ENCODE assay signal across 8 cellular contexts in genomic region chr3:190121061-190121765, GRCh38. TPM values are rescaled to one million over a fixed set of nuclear protein-coding genes. Genes with fewer than 3 reads are reported as not detected.
DNase-seq lines count a peak whose midpoint lies in the region; ATAC-seq and TF ChIP-seq lines count a peak whose summit lies in the region.

No MANE protein-coding gene starts in this region.

- TF ChIP-seq CTCF in AG10803 (conservative IDR thresholded peaks at IDR 0.05; ENCODE audit: low read length) (no peak), OCI-LY3 (IDR thresholded peaks at IDR 0.05; ENCODE audit: low read depth, low read length) (no peak), esophagus muscularis mucosa (IDR thresholded peaks at IDR 0.05) (no peak)

- no peak for ATAC-seq in GM19467 (IDR thresholded peaks at IDR 0.05; ENCODE audit: unreplicated experiment)

- no peak for TF ChIP-seq EP300 in esophagus muscularis mucosa (IDR thresholded peaks at IDR 0.05)

- peak overlapping the region; percentile 92 for H2AFZ ChIP-seq in OCI-LY3 (ENCODE audit: low read depth, low read length)
- peak overlapping the region; percentile 99 for H2AFZ ChIP-seq in neuronal stem cell (ENCODE audit: low read length)
- H2AFZ ChIP-seq in Karpas-422 (ENCODE audit: low read length): no peak overlapping the region

- H3K4me1 ChIP-seq in OCI-LY3 (ENCODE audit: low read length) (peaks cover 35% of the 10 kb centered on the region), esophagus muscularis mucosa (peaks cover 10 to 55% (median 43%) of the 10 kb centered on the region in 4 donors), neuronal stem cell (ENCODE audit: control insufficient read depth in 2 of 2, insufficient read depth in 1 of 2, low read depth in 1 of 2, low read length in 2 of 2) (peaks cover 5 to 9% of the 10 kb centered on the region in 2 donors), Karpas-422 (ENCODE audit: low read length) (no peaks in the 10 kb centered on the region)

- WGBS in esophagus muscularis mucosa: 52% methylated on average over 23 of the region's 23 CpGs
- WGBS in neuronal stem cell (ENCODE audit: extremely low coverage in 2 of 2, insufficient read length in 2 of 2, insufficient replicate concordance in 1 of 2), 2 donors: no CpG with 5 or more reads among the region's 23 CpGs

- H2BK5ac ChIP-seq in neuronal stem cell (ENCODE audit: low read length): no peak overlapping the region

- H3K79me1 ChIP-seq in neuronal stem cell (ENCODE audit: low read depth, low read length): no peaks in the 10 kb centered on the region

- no peak overlapping the region for H2BK120ac ChIP-seq in neuronal stem cell (ENCODE audit: low read depth, low read length)

- H3K27ac ChIP-seq in OCI-LY3 (ENCODE audit: low read length) (peak overlapping the region; percentile 95), esophagus muscularis mucosa (replicated peaks in 1 of 4) (peak overlapping the region; percentile 85 to 94 (median 90)), neuronal stem cell (replicated peaks; ENCODE audit: low read length) (no peak overlapping the region), Karpas-422 (ENCODE audit: low read length) (no peak overlapping the region)

- no peak overlapping the region for H2AK5ac ChIP-seq in neuronal stem cell (ENCODE audit: low read depth, low read length)

- no peaks in the 10 kb centered on the region for H3K27me3 ChIP-seq in OCI-LY3 (ENCODE audit: low read depth, low read length)
- H3K27me3 ChIP-seq in esophagus muscularis mucosa: no peaks in the 10 kb centered on the region
- H3K27me3 ChIP-seq in neuronal stem cell (ENCODE audit: control insufficient read depth in 3 of 3, insufficient read depth in 3 of 3, low read depth in 1 of 3, low read length in 3 of 3): no peaks in the 10 kb centered on the region
- H3K27me3 ChIP-seq in Karpas-422 (ENCODE audit: low read length): no peaks in the 10 kb centered on the region

- no peak overlapping the region for H3K18ac ChIP-seq in neuronal stem cell (ENCODE audit: low read length)

- H4K20me1 ChIP-seq in OCI-LY3 (ENCODE audit: insufficient read depth, low read length): no peaks in the 10 kb centered on the region
- no peaks in the 10 kb centered on the region for H4K20me1 ChIP-seq in Karpas-422 (ENCODE audit: insufficient read depth, low read depth, low read length)

- H3K4me3 ChIP-seq in AG10803 (ENCODE audit: low read length): peak overlapping the region; percentile 70
- peak overlapping the region; percentile 87 for H3K4me3 ChIP-seq in OCI-LY3 (ENCODE audit: low read length)
- H3K4me3 ChIP-seq in esophagus muscularis mucosa: peak overlapping the region; percentile 73 to 92 (median 77)
- H3K4me3 ChIP-seq in neuronal stem cell (ENCODE audit: low read length in 2 of 2): peak overlapping the region in 1 of 2 donors; percentile 73
- H3K4me3 ChIP-seq in Karpas-422 (ENCODE audit: low read length): no peak overlapping the region

- H2BK15ac ChIP-seq in neuronal stem cell (ENCODE audit: low read length): no peak overlapping the region

- TF ChIP-seq POLR2A in esophagus muscularis mucosa (IDR thresholded peaks at IDR 0.05; ENCODE audit: low read depth): no peak

- no peaks in the 10 kb centered on the region for H3K9me3 ChIP-seq in OCI-LY3 (ENCODE audit: insufficient read depth, low read length)
- no peaks in the 10 kb centered on the region for H3K9me3 ChIP-seq in esophagus muscularis mucosa
- no peaks in the 10 kb centered on the region for H3K9me3 ChIP-seq in neuronal stem cell (replicated peaks in 1 of 2; ENCODE audit: control insufficient read depth in 2 of 2, insufficient read depth in 1 of 2, low read depth in 1 of 2, low read length in 2 of 2)
- peaks cover 4% of the 10 kb centered on the region; the same call in 1 of the 2 replicates for H3K9me3 ChIP-seq in Karpas-422 (ENCODE audit: low read length)

- H3K4me2 ChIP-seq in OCI-LY3 (ENCODE audit: low read length) (peak overlapping the region; percentile 82), neuronal stem cell (ENCODE audit: insufficient read depth, low read length, poor library complexity, severe bottlenecking) (no peak overlapping the region), Karpas-422 (ENCODE audit: low read depth, low read length, poor library complexity, severe bottlenecking) (no peak overlapping the region)

- peaks cover 10% of the 10 kb centered on the region for H3K36me3 ChIP-seq in OCI-LY3 (replicated peaks; ENCODE audit: low read depth, low read length)
- no peaks in the 10 kb centered on the region for H3K36me3 ChIP-seq in esophagus muscularis mucosa
- H3K36me3 ChIP-seq in neuronal stem cell (replicated peaks in 1 of 2; ENCODE audit: control insufficient read depth in 2 of 2, insufficient read depth in 2 of 2, low read length in 2 of 2): no peaks in the 10 kb centered on the region
- H3K36me3 ChIP-seq in Karpas-422 (ENCODE audit: insufficient read depth, low read length): no peaks in the 10 kb centered on the region

- H3K9me2 ChIP-seq in Karpas-422 (replicated peaks; ENCODE audit: insufficient read depth, low read length): no peaks in the 10 kb centered on the region

- peaks cover 20% of the 10 kb centered on the region for H3K79me2 ChIP-seq in OCI-LY3 (ENCODE audit: low read length)
- H3K79me2 ChIP-seq in Karpas-422 (ENCODE audit: low read length): no peaks in the 10 kb centered on the region

- H4K91ac ChIP-seq in neuronal stem cell (ENCODE audit: low read depth, low read length, poor library complexity): no peak overlapping the region

- H3K14ac ChIP-seq in neuronal stem cell (ENCODE audit: low read length): no peak overlapping the region

- intact Hi-C loops in esophagus muscularis mucosa (cut with DNase I): loop anchor here (5.0 kb wide), 2 partner anchors 81 to 104 kb away; no protein-coding TSS in a partner anchor

- no peak overlapping the region for H4K8ac ChIP-seq in neuronal stem cell (ENCODE audit: low read depth, low read length)

- no peak overlapping the region for H2BK12ac ChIP-seq in neuronal stem cell (ENCODE audit: low read length)

- H3K9ac ChIP-seq in OCI-LY3 (ENCODE audit: low read length): peak overlapping the region; percentile 77
- H3K9ac ChIP-seq in neuronal stem cell (ENCODE audit: low read depth, low read length, poor library complexity): no peak overlapping the region
- no peak overlapping the region for H3K9ac ChIP-seq in Karpas-422 (ENCODE audit: low read length)

- DNase-seq in AG10803 (ENCODE audit: low read depth) (no peak), esophagus muscularis mucosa (ENCODE audit: extremely low spot score) (no peak), neuronal stem cell (ENCODE audit: low spot score) (no peak), NCI-H524 (lab: John Stamatoyannopoulos, UW) (no peak), NCI-H226 (no peak), Karpas-422 (no peak)

- H3K23ac ChIP-seq in neuronal stem cell (ENCODE audit: low read depth, low read length, poor library complexity): no peak overlapping the region

- no peak overlapping the region for H3K4ac ChIP-seq in neuronal stem cell (ENCODE audit: low read length)

RNA-seq across cellular contexts. Expression of gene P3H2, which starts 0.5 kb away (rescaled TPM):
- total RNA-seq in esophagus muscularis mucosa: 10 to 100 TPM; 15.6 to 41.5 (median 27.1) TPM
- 3.1 TPM for polyA plus RNA-seq in neuronal stem cell (2013, experiment 1 of 2)
- 2.9 TPM for polyA plus RNA-seq in neuronal stem cell (2013, experiment 2 of 2)
- total RNA-seq in Karpas-422 (2014; rRNA removed; shearing (Covaris generic); ENCODE audit: low replicate concordance): not detected in 2 replicates

Comparison
In these comparisons a context has a peak if more than half of its experiments do, and no peak if none do; other contexts are left out.
1. H3K27ac ChIP-seq: peak in OCI-LY3 (single experiment) and esophagus muscularis mucosa (4 of 4); none in neuronal stem cell (single experiment) and Karpas-422 (single experiment).
2. RNA of gene P3H2, which starts 0.5 kb away (total RNA-seq): 15.6 to 41.5 TPM in esophagus muscularis mucosa; not detected in Karpas-422; every median in the first group is over 10 times any median in the second.